1 cellular context compared by ENCODE assay signal in the genomic region with DNA sequence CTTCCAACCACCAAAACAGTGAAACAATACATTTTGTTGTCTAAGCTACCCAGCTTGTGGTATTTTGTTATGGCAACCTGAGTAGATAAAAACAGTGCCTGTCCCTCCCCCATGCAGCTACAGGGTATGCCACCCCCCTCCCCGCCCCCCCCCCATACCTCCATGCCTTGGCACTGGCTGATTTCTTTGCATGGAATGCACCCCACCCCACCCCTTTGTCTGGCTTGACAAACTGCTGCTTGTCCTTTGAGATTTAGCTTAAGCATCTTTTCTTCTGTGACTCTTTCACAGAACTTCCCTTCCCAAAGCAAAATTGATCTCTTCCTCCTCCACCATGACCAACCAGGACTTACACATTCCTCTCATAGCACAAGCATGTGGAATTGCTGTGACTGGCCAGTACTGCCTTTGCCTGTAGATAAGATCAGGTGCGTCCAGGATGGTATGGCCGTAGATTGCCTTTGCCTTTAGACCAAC.
TF ChIP-seq lines count a peak whose summit lies in the region.

No MANE protein-coding gene starts in this region.

TF ChIP-seq in H1, 55 proteins besides CTCF, POLR2A, EP300 and RAD21:
- TF ChIP-seq SP1 (IDR thresholded peaks at IDR 0.05; ENCODE audit: low read depth, low read length) (0 out of 2 replicates have a peak, but pooled peaks have one; percentile 47), KDM4A (IDR thresholded peaks at IDR 0.05; ENCODE audit: low read depth, low read length, severe bottlenecking) (no peak), CTBP2 (IDR thresholded peaks at IDR 0.05; ENCODE audit: borderline replicate concordance, insufficient read depth, insufficient read length, low read length) (no peak), KDM1A (IDR thresholded peaks at IDR 0.05; ENCODE audit: borderline replicate concordance, low read length) (no peak), TEAD4 (IDR thresholded peaks at IDR 0.05; ENCODE audit: low read depth, low read length) (peak; percentile 49; the same call in 1 of the 2 replicates)
- TF ChIP-seq, protein P1, sequence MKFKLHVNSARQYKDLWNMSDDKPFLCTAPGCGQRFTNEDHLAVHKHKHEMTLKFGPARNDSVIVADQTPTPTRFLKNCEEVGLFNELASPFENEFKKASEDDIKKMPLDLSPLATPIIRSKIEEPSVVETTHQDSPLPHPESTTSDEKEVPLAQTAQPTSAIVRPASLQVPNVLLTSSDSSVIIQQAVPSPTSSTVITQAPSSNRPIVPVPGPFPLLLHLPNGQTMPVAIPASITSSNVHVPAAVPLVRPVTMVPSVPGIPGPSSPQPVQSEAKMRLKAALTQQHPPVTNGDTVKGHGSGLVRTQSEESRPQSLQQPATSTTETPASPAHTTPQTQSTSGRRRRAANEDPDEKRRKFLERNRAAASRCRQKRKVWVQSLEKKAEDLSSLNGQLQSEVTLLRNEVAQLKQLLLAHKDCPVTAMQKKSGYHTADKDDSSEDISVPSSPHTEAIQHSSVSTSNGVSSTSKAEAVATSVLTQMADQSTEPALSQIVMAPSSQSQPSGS (IDR thresholded peaks at IDR 0.05; ENCODE audit: low read length): no peak
